ENCODE assay signal across 28 cellular contexts in genomic region chr17:12842936-12843335, GRCh38. TPM values are rescaled to one million over a fixed set of nuclear protein-coding genes. Genes with fewer than 3 reads are reported as not detected.
A peak's percentile ranks its signal among the peaks of the same experiment; 100 is the strongest.
DNase-seq lines count a peak whose midpoint lies in the region; ATAC-seq, FAIRE-seq and TF ChIP-seq lines count a peak whose summit lies in the region.
"Had no signal": no experiment of that assay in that cellular context is flagged by ENCODE, and none has a peak within 500 bp of the region (broad histone marks: within the 10 kb centered on the region; RNA-seq: fewer than 3 reads in every experiment).

No MANE protein-coding gene starts in this region.

- peaks cover 32% of the 10 kb centered on the region for H3K79me2 ChIP-seq in GM23338 (replicated peaks; ENCODE audit: insufficient read depth)

- 0 out of 2 replicates have a peak overlapping the region, but pooled peaks have one; percentile 14 for H3K4me2 ChIP-seq in GM23338
- H3K4me2 ChIP-seq: BLaER1 had no signal

- peak; percentile 60 for FAIRE-seq in bronchial epithelial cell (lab: Jason Lieb, UNC)
- FAIRE-seq: A204.1, GM12878, GM12892, GM18507 had no signal

- peak; percentile 38 for DNase-seq in NCI-H82 (lab: John Stamatoyannopoulos, UW)
- no peak for DNase-seq in NCI-H82 treated with DMSO at 0.1 percent for 48 hours (lab: John Stamatoyannopoulos, UW; ENCODE audit: unreplicated experiment)
- no peak for DNase-seq in GM23338 (ENCODE audit: low spot score)
- peak; percentile 4 for DNase-seq in NCI-H524 treated with DMSO at 0.1 percent for 48 hours (lab: John Stamatoyannopoulos, UW)
- DNase-seq in bronchial epithelial cell (ENCODE audit: low read depth), result no peak
- DNase-seq in NCI-H146 (lab: John Stamatoyannopoulos, UW), result no peak
- DNase-seq in uterus, result no peak
- DNase-seq in gastrocnemius medialis, result no peak
- DNase-seq: 8988T; ACHN; BE2C; C1 segment of cervical spinal cord; CD4-positive, alpha-beta memory T cell; CD4-positive, CD25-positive, alpha-beta regulatory T cell; CD8-positive, alpha-beta memory T cell; COR-L47; DMS153; DMS53; DMS79; DND-41; EL; GDM1 had no signal

- ATAC-seq in GM23338 (no peak), gastrocnemius medialis (no peak)
- ATAC-seq: GM12878 had no signal

- 0 out of 2 replicates have a peak, but pooled peaks cover 5% of the 10 kb centered on the region for H3K36me3 ChIP-seq in GM23338 (ENCODE audit: insufficient read depth)
- H3K36me3 ChIP-seq in bronchial epithelial cell (ENCODE audit: control insufficient read depth, insufficient read depth, low read length), result no peaks in the 10 kb centered on the region
- H3K36me3 ChIP-seq in uterus, result no peaks in the 10 kb centered on the region
- H3K36me3 ChIP-seq in gastrocnemius medialis, result no peaks in the 10 kb centered on the region
- H3K36me3 ChIP-seq: BE2C had no signal

- H2AFZ ChIP-seq in GM23338, result no peak overlapping the region

- H3K4me1 Mint-ChIP-seq in GM23338, result no peaks in the 10 kb centered on the region; the same call in 2 of the 3 replicates
- H3K4me1 Mint-ChIP-seq: CD14-positive monocyte; CD4-positive, alpha-beta memory T cell; CD4-positive, CD25-positive, alpha-beta regulatory T cell; CD8-positive, alpha-beta memory T cell had no signal

- H3K4me3 Mint-ChIP-seq in GM23338, result no peak overlapping the region
- H3K4me3 Mint-ChIP-seq: CD14-positive monocyte; CD4-positive, alpha-beta memory T cell; CD4-positive, CD25-positive, alpha-beta regulatory T cell; CD8-positive, alpha-beta memory T cell had no signal

- H3F3A ChIP-seq in GM23338 (replicated peaks; ENCODE audit: low read depth), result no peaks in the 10 kb centered on the region

- no peaks in the 10 kb centered on the region for H3K9me3 ChIP-seq in uterus
- no peaks in the 10 kb centered on the region for H3K9me3 ChIP-seq in gastrocnemius medialis
- H3K9me3 ChIP-seq: BE2C had no signal

- H3K4me3 ChIP-seq in GM23338 (no peak overlapping the region), bronchial epithelial cell (ENCODE audit: low read depth, low read length) (no peak overlapping the region), uterus (no peak overlapping the region), gastrocnemius medialis (no peak overlapping the region)
- H3K4me3 ChIP-seq: BLaER1, GM12878 had no signal

- TF ChIP-seq POLR2A in uterus (IDR thresholded peaks at IDR 0.05) (no peak), gastrocnemius medialis (IDR thresholded peaks at IDR 0.05) (no peak)

- H3K9me3 Mint-ChIP-seq in GM23338, result peaks cover 8% of the 10 kb centered on the region; the same call in 2 of the 3 replicates

- H4K20me1 ChIP-seq in GM23338 (replicated peaks; ENCODE audit: insufficient read depth), result peaks cover 10% of the 10 kb centered on the region
- H4K20me1 ChIP-seq: BLaER1 had no signal

- no peaks in the 10 kb centered on the region for H3K27me3 Mint-ChIP-seq in GM23338 (ENCODE audit: insufficient read depth, low read depth, poor library complexity)
- H3K27me3 Mint-ChIP-seq: CD4-positive, CD25-positive, alpha-beta regulatory T cell; CD8-positive, alpha-beta memory T cell had no signal

- 0 out of 2 replicates have a peak, but pooled peaks cover 3% of the 10 kb centered on the region for H3K9me2 ChIP-seq in GM23338 (ENCODE audit: insufficient read depth)

- intact Hi-C loops in uterus (cut with DNase I; ENCODE audit: low total_unique reads), result no loop called here
- intact Hi-C loops in gastrocnemius medialis (cut with DNase I; ENCODE audit: low total_unique reads), result no loop called here

- in situ Hi-C loops in gastrocnemius medialis (cut with MboI; ENCODE audit: low sequenced_read_pairs in 4 of 4), result no loop called here

- no peak overlapping the region for H3K27ac ChIP-seq in GM23338 (ENCODE audit: low read depth)
- H3K27ac ChIP-seq in uterus, result no peak overlapping the region
- no peak overlapping the region for H3K27ac ChIP-seq in gastrocnemius medialis
- H3K27ac ChIP-seq: BLaER1 had no signal

- no peak overlapping the region for H3K27ac Mint-ChIP-seq in GM23338
- H3K27ac Mint-ChIP-seq: CD14-positive monocyte; CD4-positive, alpha-beta memory T cell; CD4-positive, CD25-positive, alpha-beta regulatory T cell; CD8-positive, alpha-beta memory T cell had no signal

- H3K27me3 ChIP-seq in GM23338 (ENCODE audit: insufficient read depth), result no peaks in the 10 kb centered on the region
- no peaks in the 10 kb centered on the region for H3K27me3 ChIP-seq in bronchial epithelial cell (ENCODE audit: control insufficient read depth, insufficient read depth, low read length)
- H3K27me3 ChIP-seq in uterus, result no peaks in the 10 kb centered on the region
- H3K27me3 ChIP-seq in gastrocnemius medialis, result no peaks in the 10 kb centered on the region
- H3K27me3 ChIP-seq: BE2C, BLaER1 had no signal

- no peak for TF ChIP-seq CTCF in GM23338 (conservative IDR thresholded peaks at IDR 0.05; ENCODE audit: low read depth in 2 of 2)
- no peak for TF ChIP-seq CTCF in bronchial epithelial cell (IDR thresholded peaks at IDR 0.05; ENCODE audit: insufficient read depth, low read length, severe bottlenecking)
- TF ChIP-seq CTCF in uterus (IDR thresholded peaks at IDR 0.05), result no peak
- TF ChIP-seq CTCF in gastrocnemius medialis (IDR thresholded peaks at IDR 0.05 in 4 of 5, conservative IDR thresholded peaks at IDR 0.05 in 1 of 5), result no peak

- H3K36me3 Mint-ChIP-seq in GM23338 (ENCODE audit: low read depth), result peaks cover 12% of the 10 kb centered on the region
- H3K36me3 Mint-ChIP-seq: CD14-positive monocyte; CD4-positive, alpha-beta memory T cell; CD4-positive, CD25-positive, alpha-beta regulatory T cell; CD8-positive, alpha-beta memory T cell had no signal

- H3K4me1 ChIP-seq in GM23338 (ENCODE audit: insufficient read depth), result no peaks in the 10 kb centered on the region
- no peaks in the 10 kb centered on the region for H3K4me1 ChIP-seq in uterus
- H3K4me1 ChIP-seq in gastrocnemius medialis, result peaks cover 3 to 12% of the 10 kb centered on the region in 2 donors
- H3K4me1 ChIP-seq: BE2C had no signal

TF ChIP-seq in GM23338, 12 proteins besides CTCF, POLR2A, EP300 and RAD21 (continues in another document):
- TF ChIP-seq EZH2phosphoT487 (IDR thresholded peaks at IDR 0.05; ENCODE audit: unreplicated experiment), result no peak
- no peak for TF ChIP-seq POLR2AphosphoS5 (IDR thresholded peaks at IDR 0.05; ENCODE audit: low read depth)
- TF ChIP-seq NANOG (IDR thresholded peaks at IDR 0.05; ENCODE audit: borderline replicate concordance), result no peak
- no peak for TF ChIP-seq REST (IDR thresholded peaks at IDR 0.05; ENCODE audit: unreplicated experiment)
- TF ChIP-seq CREB1 (CRISPR knock-in tag; IDR thresholded peaks at IDR 0.05; ENCODE audit: low read depth), result no peak

RNA-seq across cellular contexts. Expression of gene ARHGAP44, which starts 53.6 kb away (rescaled TPM):
- 10.1 and 16.4 TPM in 2 replicates for total RNA-seq in GM23338 (2014; rRNA removed; shearing (Covaris generic))
- 5.8 and 7.8 TPM in 2 replicates for polyA plus RNA-seq in GM23338 (2016; fragmentation: Nextera tagmentation; extraction: Ambion mirVana)
- 0.79 and 1.7 TPM in 2 replicates for total RNA-seq in bronchial epithelial cell
- total RNA-seq in uterus, result 10 to 100 TPM in 2 of 4 donors, 1 to 10 TPM in 2; 2.6 to 19.1 (median 13.2) TPM
- 1 to 10 TPM; 1.4 to 6.2 (median 2.1) TPM for total RNA-seq in gastrocnemius medialis
- total RNA-seq: CD4-positive, alpha-beta memory T cell; CD4-positive, CD25-positive, alpha-beta regulatory T cell; CD8-positive, alpha-beta memory T cell had no signal
- polyA plus RNA-seq: CD14-positive monocyte; CD8-positive, alpha-beta memory T cell had no signal

Comparison
In these comparisons a context has a peak if more than half of its experiments do, and no peak if none do; other contexts are left out.
1. DNase-seq: peak in NCI-H82 (single experiment) and NCI-H524 treated with DMSO at 0.1 percent for 48 hours (single experiment); none in NCI-H82 treated with DMSO at 0.1 percent for 48 hours (single experiment), GM23338 (single experiment), bronchial epithelial cell (single experiment), NCI-H146 (single experiment), uterus (0 of 2) and gastrocnemius medialis (0 of 2).